ENCODE assay signal across 24 cellular contexts in genomic region chr11:115321602-115322289, GRCh38.
DNase-seq lines count a peak whose midpoint lies in the region; ATAC-seq and TF ChIP-seq lines count a peak whose summit lies in the region.
"Had no signal": no experiment of that assay in that cellular context is flagged by ENCODE, and none has a peak within 500 bp of the region (broad histone marks: within the 10 kb centered on the region; RNA-seq: fewer than 3 reads in every experiment).

No MANE protein-coding gene starts in this region.

- no peak overlapping the region for H2BK5ac ChIP-seq in mesenchymal stem cell (ENCODE audit: low read depth, low read length, poor library complexity, severe bottlenecking)

- peak overlapping the region in 1 of 2 experiments; percentile 46 for H3K18ac ChIP-seq in mesenchymal stem cell (ENCODE audit: low read depth in 1 of 2, low read length in 2 of 2)

- H2AFZ ChIP-seq in mesenchymal stem cell (ENCODE audit: low read depth, low read length), result no peak overlapping the region
- H2AFZ ChIP-seq in osteoblast (ENCODE audit: low read length), result no peak overlapping the region

- peaks cover 0 to 3% of the 10 kb centered on the region in 2 experiments for H3K27me3 ChIP-seq in mesenchymal stem cell (ENCODE audit: control insufficient read depth in 1 of 2, insufficient read depth in 1 of 2, low read length in 2 of 2)
- H3K27me3 ChIP-seq in osteoblast (ENCODE audit: insufficient read depth, low read length), result no peaks in the 10 kb centered on the region
- H3K27me3 ChIP-seq: gastrocnemius medialis, SJCRH30, transverse colon had no signal

- no peak overlapping the region for H3K14ac ChIP-seq in mesenchymal stem cell (ENCODE audit: low read length in 2 of 2)

- H3K4me1 Mint-ChIP-seq in brain, result peaks cover 68% of the 10 kb centered on the region
- H3K4me1 Mint-ChIP-seq: activated T-helper 17 cell treated with anti-CD3 and anti-CD28 coated beads, Interleukin-2, amount 50 U/mL, for 72 hours; stimulated activated naive CD8-positive, alpha-beta T cell treated with anti-CD3 and anti-CD28 coated beads, Interleukin-15, amount 100 ng/mL, for 72 hours had no signal

- H3K23ac ChIP-seq in mesenchymal stem cell (ENCODE audit: low read length in 2 of 2), result no peak overlapping the region

- no peaks in the 10 kb centered on the region for H3K9me3 ChIP-seq in mesenchymal stem cell (ENCODE audit: control insufficient read depth, low read length)
- no peaks in the 10 kb centered on the region for H3K9me3 ChIP-seq in osteoblast (ENCODE audit: low read depth, low read length)
- H3K9me3 ChIP-seq: gastrocnemius medialis, SJCRH30, transverse colon had no signal

- TF ChIP-seq CTCF in brain (conservative IDR thresholded peaks at IDR 0.05) (no peak), osteoblast (IDR thresholded peaks at IDR 0.05; ENCODE audit: extremely low read depth, low read depth, low read length) (no peak)

- H3K36me3 ChIP-seq in mesenchymal stem cell (ENCODE audit: control insufficient read depth in 1 of 2, insufficient read depth in 2 of 2, low read depth in 1 of 2, low read length in 2 of 2) (no peaks in the 10 kb centered on the region), osteoblast (ENCODE audit: insufficient read depth, low read length) (no peaks in the 10 kb centered on the region)
- H3K36me3 ChIP-seq: gastrocnemius medialis, SJCRH30, transverse colon had no signal

- H4K91ac ChIP-seq in mesenchymal stem cell (ENCODE audit: low read length), result no peak overlapping the region

- peaks cover 3% of the 10 kb centered on the region for H3K79me1 ChIP-seq in mesenchymal stem cell (replicated peaks; ENCODE audit: low read length, poor library complexity, severe bottlenecking)

- peak overlapping the region; percentile 28 for H3K27ac ChIP-seq in mesenchymal stem cell (ENCODE audit: low read length, poor library complexity, severe bottlenecking)
- H3K27ac ChIP-seq in osteoblast (ENCODE audit: low read depth, low read length), result no peak overlapping the region
- H3K27ac ChIP-seq: gastrocnemius medialis, SJCRH30, transverse colon had no signal

- ATAC-seq in HG03039 (IDR thresholded peaks at IDR 0.05; ENCODE audit: unreplicated experiment), result no peak
- ATAC-seq: activated T-helper 17 cell treated with anti-CD3 and anti-CD28 coated beads, Interleukin-2, amount 50 U/mL, for 72 hours; gastrocnemius medialis; left colon; PC-3; stimulated activated naive CD8-positive, alpha-beta T cell treated with anti-CD3 and anti-CD28 coated beads, Interleukin-15, amount 100 ng/mL, for 72 hours had no signal

- no peaks in the 10 kb centered on the region for H3K9me3 Mint-ChIP-seq in brain
- H3K9me3 Mint-ChIP-seq: activated T-helper 17 cell treated with anti-CD3 and anti-CD28 coated beads, Interleukin-2, amount 50 U/mL, for 72 hours; mesothelial cell of epicardium; stimulated activated naive CD8-positive, alpha-beta T cell treated with anti-CD3 and anti-CD28 coated beads, Interleukin-15, amount 100 ng/mL, for 72 hours had no signal

- H3K36me3 Mint-ChIP-seq in brain, result no peaks in the 10 kb centered on the region
- H3K36me3 Mint-ChIP-seq: mesothelial cell of epicardium had no signal

- H2BK12ac ChIP-seq in mesenchymal stem cell (ENCODE audit: low read length in 2 of 2), result peak overlapping the region in 1 of 2 experiments; percentile 9

- no peak overlapping the region for H3K4ac ChIP-seq in mesenchymal stem cell (ENCODE audit: low read depth in 1 of 2, low read length in 2 of 2)

- H4K8ac ChIP-seq in mesenchymal stem cell (ENCODE audit: low read length), result no peak overlapping the region

- H3K4me1 ChIP-seq in mesenchymal stem cell (ENCODE audit: control insufficient read depth, insufficient read depth, low read depth, low read length) (no peaks in the 10 kb centered on the region), osteoblast (ENCODE audit: insufficient read depth, low read length) (no peaks in the 10 kb centered on the region)
- H3K4me1 ChIP-seq: SJCRH30 had no signal

- H3K4me2 ChIP-seq in mesenchymal stem cell (ENCODE audit: low read length, poor library complexity, severe bottlenecking) (no peak overlapping the region), osteoblast (ENCODE audit: insufficient read depth, low read length) (no peak overlapping the region)

- no peak overlapping the region for H3K9ac ChIP-seq in mesenchymal stem cell (ENCODE audit: low read length)

- H2BK15ac ChIP-seq in mesenchymal stem cell (ENCODE audit: low read depth, poor library complexity, severe bottlenecking), result no peak overlapping the region

- DNase-seq in AG20443 (ENCODE audit: low spot score) (peak; percentile 40), NCI-H2029 (lab: John Stamatoyannopoulos, UW) (peak; percentile 37), mesenchymal stem cell (peak; percentile 63), HPDE6-E6E7 (ENCODE audit: extremely low spot score) (no peak), osteoblast (ENCODE audit: insufficient read length, low spot score, missing footprints) (no peak)
- no peak for DNase-seq in activated naive CD4-positive, alpha-beta T cell (lab: John Stamatoyannopoulos, UW)
- DNase-seq: activated CD4-positive, alpha-beta T cell treated with anti-CD3 and anti-CD28 coated beads for 4 hours; AML-193; caudate nucleus; gastrocnemius medialis; H7; KBM-7; left colon; NCI-H1930; PC-3; SJCRH30; stimulated activated CD4-positive, alpha-beta T cell treated with anti-CD3 and anti-CD28 coated beads, Interleukin-4, amount 100 ng/mL, for 4 hours; stimulated activated naive CD8-positive, alpha-beta T cell treated with anti-CD3 and anti-CD28 coated beads, Interleukin-15, amount 100 ng/mL, for 72 hours; T-helper 1 cell; transverse colon had no signal

- H3K79me2 ChIP-seq in osteoblast (ENCODE audit: insufficient read depth, low read length), result no peaks in the 10 kb centered on the region

- H3K4me3 Mint-ChIP-seq in brain, result peak overlapping the region in 1 of 5 experiments; percentile 35
- H3K4me3 Mint-ChIP-seq: activated T-helper 17 cell treated with anti-CD3 and anti-CD28 coated beads, Interleukin-2, amount 50 U/mL, for 72 hours; mesothelial cell of epicardium; stimulated activated naive CD8-positive, alpha-beta T cell treated with anti-CD3 and anti-CD28 coated beads, Interleukin-15, amount 100 ng/mL, for 72 hours had no signal

- H3K27me3 Mint-ChIP-seq in brain, result no peaks in the 10 kb centered on the region

- H4K20me1 ChIP-seq in osteoblast (ENCODE audit: insufficient read depth, low read length), result no peaks in the 10 kb centered on the region

- WGBS in mesenchymal stem cell, result 80% methylated on average over 5 of the region's 6 CpGs

- peak overlapping the region in 3 of 5 experiments; percentile 45 to 89 (median 59) for H3K27ac Mint-ChIP-seq in brain
- H3K27ac Mint-ChIP-seq: activated T-helper 17 cell treated with anti-CD3 and anti-CD28 coated beads, Interleukin-2, amount 50 U/mL, for 72 hours; mesothelial cell of epicardium had no signal

- no peak overlapping the region for H2AK5ac ChIP-seq in mesenchymal stem cell (ENCODE audit: low read length, severe bottlenecking)

- H3K4me3 ChIP-seq in mesenchymal stem cell (ENCODE audit: insufficient read depth in 1 of 2, low read depth in 1 of 2, low read length in 2 of 2), result no peak overlapping the region
- no peak overlapping the region for H3K4me3 ChIP-seq in osteoblast (ENCODE audit: insufficient read depth, low read length)
- H3K4me3 ChIP-seq: gastrocnemius medialis, SJCRH30, transverse colon had no signal

- no peak overlapping the region for H2BK120ac ChIP-seq in mesenchymal stem cell (ENCODE audit: low read depth, low read length)

Comparison
In these comparisons a context has a peak if more than half of its experiments do, and no peak if none do; other contexts are left out.
1. DNase-seq: peak in AG20443 (single experiment), NCI-H2029 (single experiment) and mesenchymal stem cell (single experiment); none in activated naive CD4-positive, alpha-beta T cell (0 of 4), HPDE6-E6E7 (single experiment) and osteoblast (single experiment).